12 cellular contexts compared by ENCODE assay signal in the genomic region with DNA sequence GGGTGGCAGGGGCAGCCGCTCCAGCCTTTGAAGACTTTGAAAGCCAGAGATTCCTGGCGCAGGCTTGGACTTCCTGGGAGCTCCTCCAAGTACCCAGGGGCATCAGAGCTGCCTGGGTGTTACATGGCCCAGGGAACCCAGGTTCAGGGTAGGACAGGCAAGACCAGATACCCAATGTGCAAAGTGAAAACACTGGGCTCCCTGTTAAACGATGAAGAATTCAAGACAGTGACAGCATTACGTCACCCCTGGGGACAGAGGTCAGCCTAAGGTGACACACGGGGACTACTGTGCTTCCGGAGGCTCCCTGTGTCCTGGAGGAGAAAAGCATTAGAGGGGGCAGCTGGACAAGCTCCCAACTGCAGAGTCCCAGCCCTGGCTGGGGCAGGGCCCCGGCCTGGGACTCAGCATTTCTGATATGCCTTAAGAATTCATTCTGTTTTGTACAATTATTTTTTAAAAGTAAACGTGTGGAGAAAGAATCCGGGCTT. TPM values are rescaled to one million over a fixed set of nuclear protein-coding genes. Genes with fewer than 3 reads are reported as not detected.
DNase-seq lines count a peak whose midpoint lies in the region; TF ChIP-seq lines count a peak whose summit lies in the region.
"Had no signal": no experiment of that assay in that cellular context is flagged by ENCODE, and none has a peak within 500 bp of the region (broad histone marks: within the 10 kb centered on the region; RNA-seq: fewer than 3 reads in every experiment).

No MANE protein-coding gene starts in this region.

- no peak overlapping the region for H3K9ac ChIP-seq in neural progenitor cell

- H3K36me3 Mint-ChIP-seq in IgD-negative memory B cell (peaks cover 15% of the 10 kb centered on the region), neural progenitor cell (no peaks in the 10 kb centered on the region)

- no peak overlapping the region for H3K27ac ChIP-seq in A673 (ENCODE audit: low read depth, low read length, poor library complexity, severe bottlenecking)
- peak overlapping the region in 58 of 59 donors; percentile 2 to 100 (median 94) for H3K27ac ChIP-seq in dorsolateral prefrontal cortex
- no peak overlapping the region for H3K27ac ChIP-seq in neural progenitor cell
- H3K27ac ChIP-seq: foreskin keratinocyte had no signal

- H3K4me1 Mint-ChIP-seq in IgD-negative memory B cell (peaks cover 10 to 18% (median 11%) of the 10 kb centered on the region in 3 donors), neural progenitor cell (peaks cover 37% of the 10 kb centered on the region)

- H3K9me3 Mint-ChIP-seq in IgD-negative memory B cell = no peaks in the 10 kb centered on the region
- no peaks in the 10 kb centered on the region for H3K9me3 Mint-ChIP-seq in neural progenitor cell

- H3K4me2 ChIP-seq in neural progenitor cell = no peak overlapping the region

- POLR2A ChIA-PET in A673 (lab: Charles Lee; ENCODE audit: low non-redundant PET) = no interaction called here

- H2AFZ ChIP-seq in neural progenitor cell (replicated peaks) = no peak overlapping the region

- intact Hi-C loops in A673 (cut with micrococcal nuclease; ENCODE audit: unreplicated experiment) = no loop called here
- intact Hi-C loops in dorsolateral prefrontal cortex (cut with DNase I) = no loop called here

- H3K4me1 ChIP-seq in A673 (ENCODE audit: insufficient read depth, low read length, poor library complexity, severe bottlenecking) (peaks cover 6% of the 10 kb centered on the region), neural progenitor cell (peaks cover 12% of the 10 kb centered on the region)
- H3K4me1 ChIP-seq: foreskin keratinocyte had no signal

- no peak overlapping the region for H3K4me3 ChIP-seq in A673 (ENCODE audit: low read depth, low read length, poor library complexity, severe bottlenecking)
- peak overlapping the region in 37 of 59 donors; percentile 0 to 82 (median 21) for H3K4me3 ChIP-seq in dorsolateral prefrontal cortex
- no peak overlapping the region for H3K4me3 ChIP-seq in neural progenitor cell

- no peak for TF ChIP-seq CTCF in A673 (conservative IDR thresholded peaks at IDR 0.05; ENCODE audit: low read depth, low read length)
- TF ChIP-seq CTCF in dorsolateral prefrontal cortex (IDR thresholded peaks at IDR 0.05 in 54 of 56, conservative IDR thresholded peaks at IDR 0.05 in 2 of 56; ENCODE audit: low read depth in 1 of 56, partially characterized antibody in 56 of 56) = no peak
- TF ChIP-seq CTCF in neural progenitor cell (IDR thresholded peaks at IDR 0.05) = no peak

- H4K20me1 ChIP-seq in neural progenitor cell (ENCODE audit: low read depth) = no peaks in the 10 kb centered on the region

- H3K4me3 Mint-ChIP-seq in IgD-negative memory B cell = peak overlapping the region in 1 of 4 donors; percentile 30
- peak overlapping the region; percentile 42 for H3K4me3 Mint-ChIP-seq in neural progenitor cell
- H3K4me3 Mint-ChIP-seq: brain had no signal

- H3K9me3 ChIP-seq in A673 (ENCODE audit: low read depth, low read length, poor library complexity, severe bottlenecking) (no peaks in the 10 kb centered on the region), neural progenitor cell (ENCODE audit: low read depth) (no peaks in the 10 kb centered on the region)

- H3K27me3 Mint-ChIP-seq in IgD-negative memory B cell = no peaks in the 10 kb centered on the region
- peaks cover 12% of the 10 kb centered on the region for H3K27me3 Mint-ChIP-seq in neural progenitor cell (ENCODE audit: insufficient read depth, low read depth)

- H3K36me3 ChIP-seq in A673 (ENCODE audit: insufficient read depth, low read length, poor library complexity, severe bottlenecking) (peaks cover 41% of the 10 kb centered on the region), neural progenitor cell (no peaks in the 10 kb centered on the region)

- no peaks in the 10 kb centered on the region for H3K79me2 ChIP-seq in neural progenitor cell (ENCODE audit: low read depth)

- H3K27me3 ChIP-seq in A673 (replicated peaks; ENCODE audit: insufficient read depth, low read depth, low read length, poor library complexity) = no peaks in the 10 kb centered on the region
- H3K27me3 ChIP-seq in dorsolateral prefrontal cortex = no peaks in the 10 kb centered on the region
- H3K27me3 ChIP-seq in neural progenitor cell = no peaks in the 10 kb centered on the region
- H3K27me3 ChIP-seq: foreskin keratinocyte had no signal

- CTCF ChIA-PET in A673 (lab: Charles Lee) = no interaction called here

- DNase-seq in A673 (ENCODE audit: low spot score) = no peak
- DNase-seq in dorsolateral prefrontal cortex = no peak
- peak; percentile 39 for DNase-seq in neural progenitor cell (ENCODE audit: low spot score)
- DNase-seq in midbrain (lab: John Stamatoyannopoulos, UW) = no peak
- no peak for DNase-seq in NCI-H187 treated with DMSO at 0.1 percent for 48 hours (lab: John Stamatoyannopoulos, UW)
- DNase-seq in kidney glomerular epithelial cell (lab: John Stamatoyannopoulos, UW) = no peak
- DNase-seq in EL = no peak
- DNase-seq: Calu3, foreskin keratinocyte, NCI-H1105 had no signal

- H3K27ac Mint-ChIP-seq in IgD-negative memory B cell (peak overlapping the region; percentile 86 to 94 (median 90)), neural progenitor cell (no peak overlapping the region)

- BruUV-seq in A673 (replicated peaks; lab: Mats Ljungman, UMichigan) = TSS peak; percentile 39

- peaks cover 14% of the 10 kb centered on the region for H3F3A ChIP-seq in neural progenitor cell (ENCODE audit: low read depth)

RNA-seq across cellular contexts. Expression of a gene that starts 5.7 kb away (rescaled TPM):
- 11.7 and 13.3 TPM in 2 replicates for total RNA-seq in A673 (2021)
- 42.4 TPM for polyA plus RNA-seq in IgD-negative memory B cell
- 100 to 1,000 TPM in 10 of 120 experiments, 10 to 100 TPM in 110; 17.5 to 207 (median 47.3) TPM for total RNA-seq in dorsolateral prefrontal cortex
- 4.7 and 14.4 TPM in 2 replicates for total RNA-seq in neural progenitor cell (ENCODE audit: low replicate concordance)

RNA-seq across cellular contexts. Expression of a gene that starts 46.8 kb away (rescaled TPM):
- total RNA-seq in A673 (2021) (63.5 and 81.2 TPM in 2 replicates), dorsolateral prefrontal cortex (100 to 1,000 TPM in 5 of 120 experiments, 10 to 100 TPM in 115; 21.3 to 177 (median 74.4) TPM), neural progenitor cell (ENCODE audit: low replicate concordance) (1.8 and 5.5 TPM in 2 replicates)
- polyA plus RNA-seq in IgD-negative memory B cell = not detected
- total RNA-seq: Calu3, foreskin keratinocyte had no signal

Comparison
In these comparisons a context has a peak if more than half of its experiments do, and no peak if none do; other contexts are left out.
1. H3K27ac ChIP-seq: peak in dorsolateral prefrontal cortex (58 of 59); none in A673 (single experiment) and neural progenitor cell (single experiment).
2. H3K4me3 ChIP-seq: peak in dorsolateral prefrontal cortex (37 of 59); none in A673 (single experiment) and neural progenitor cell (single experiment).